19 cellular contexts compared by ENCODE assay signal in genomic region chr3:51619983-51620382, GRCh38.
"Had no signal": no experiment of that assay in that cellular context is flagged by ENCODE, and none has a peak within 500 bp of the region (broad histone marks: within the 10 kb centered on the region; RNA-seq: fewer than 3 reads in every experiment).

No MANE protein-coding gene starts in this region.

- H3K36me3 ChIP-seq: cardiac muscle cell, neural progenitor cell, tibial nerve had no signal

- H3K27ac ChIP-seq: cardiac muscle cell, neural progenitor cell had no signal

- H3K4me3 Mint-ChIP-seq: activated naive CD8-positive, alpha-beta T cell treated with anti-CD3 and anti-CD28 coated beads, Interleukin-2, amount 10 ng/mL, durations not matched to agents 7 days and 5 days; naive B cell; neural progenitor cell; stimulated activated memory B cell treated with anti-CD40 and anti-IgM and Interleukin-4, amounts not matched to agents 10 μg/mL and 1 μg/mL and 100 μg/mL, for 72 hours had no signal

- ATAC-seq: right cardiac atrium; stimulated activated memory B cell treated with anti-CD40 and anti-IgM and Interleukin-4, amounts not matched to agents 10 μg/mL and 1 μg/mL and 100 μg/mL, for 72 hours had no signal

- H3K4me1 ChIP-seq: neural progenitor cell had no signal

- H3K9me3 ChIP-seq: tibial nerve had no signal

- H2AFZ ChIP-seq: neural progenitor cell had no signal

- H3K27ac Mint-ChIP-seq: activated naive CD8-positive, alpha-beta T cell treated with anti-CD3 and anti-CD28 coated beads, Interleukin-2, amount 10 ng/mL, durations not matched to agents 7 days and 5 days; neural progenitor cell; stimulated activated memory B cell treated with anti-CD40 and anti-IgM and Interleukin-4, amounts not matched to agents 10 μg/mL and 1 μg/mL and 100 μg/mL, for 72 hours had no signal

- H3K36me3 Mint-ChIP-seq: naive B cell had no signal

- H3K27me3 ChIP-seq: cardiac muscle cell, neural progenitor cell, tibial nerve had no signal

- H3K4me2 ChIP-seq: neural progenitor cell, smooth muscle cell had no signal

- H3K9me3 Mint-ChIP-seq: activated naive CD8-positive, alpha-beta T cell treated with anti-CD3 and anti-CD28 coated beads, Interleukin-2, amount 10 ng/mL, durations not matched to agents 7 days and 5 days; naive B cell; neural progenitor cell; stimulated activated memory B cell treated with anti-CD40 and anti-IgM and Interleukin-4, amounts not matched to agents 10 μg/mL and 1 μg/mL and 100 μg/mL, for 72 hours had no signal

- H3K4me3 ChIP-seq: cardiac muscle cell, neural progenitor cell, smooth muscle cell, tibial nerve had no signal

- H3K27me3 Mint-ChIP-seq: activated naive CD8-positive, alpha-beta T cell treated with anti-CD3 and anti-CD28 coated beads, Interleukin-2, amount 10 ng/mL, durations not matched to agents 7 days and 5 days; naive B cell; progenitor cell of endocrine pancreas; stimulated activated memory B cell treated with anti-CD40 and anti-IgM and Interleukin-4, amounts not matched to agents 10 μg/mL and 1 μg/mL and 100 μg/mL, for 72 hours had no signal

- DNase-seq: activated CD4-positive, CD25-positive, alpha-beta regulatory T cell treated with anti-CD3 and anti-CD28 coated beads, Interleukin-2, amount 50 U/mL, for 72 hours; activated naive CD4-positive, alpha-beta T cell; activated naive CD8-positive, alpha-beta T cell treated with anti-CD3 and anti-CD28 coated beads, Interleukin-2, amount 10 ng/mL, durations not matched to agents 7 days and 5 days; activated T-cell treated with anti-CD3 and anti-CD28 coated beads for 4 hours; amygdala; dermis blood vessel endothelial cell; effector memory CD4-positive, alpha-beta T cell; islet precursor cell; naive B cell; right cardiac atrium; stimulated activated CD4-positive, alpha-beta T cell treated with anti-CD3 and anti-CD28 coated beads, Interleukin-4, amount 100 ng/mL, for 4 hours; substantia nigra; T1000 had no signal
